ENCODE assay signal across 8 cellular contexts in the genomic region with DNA sequence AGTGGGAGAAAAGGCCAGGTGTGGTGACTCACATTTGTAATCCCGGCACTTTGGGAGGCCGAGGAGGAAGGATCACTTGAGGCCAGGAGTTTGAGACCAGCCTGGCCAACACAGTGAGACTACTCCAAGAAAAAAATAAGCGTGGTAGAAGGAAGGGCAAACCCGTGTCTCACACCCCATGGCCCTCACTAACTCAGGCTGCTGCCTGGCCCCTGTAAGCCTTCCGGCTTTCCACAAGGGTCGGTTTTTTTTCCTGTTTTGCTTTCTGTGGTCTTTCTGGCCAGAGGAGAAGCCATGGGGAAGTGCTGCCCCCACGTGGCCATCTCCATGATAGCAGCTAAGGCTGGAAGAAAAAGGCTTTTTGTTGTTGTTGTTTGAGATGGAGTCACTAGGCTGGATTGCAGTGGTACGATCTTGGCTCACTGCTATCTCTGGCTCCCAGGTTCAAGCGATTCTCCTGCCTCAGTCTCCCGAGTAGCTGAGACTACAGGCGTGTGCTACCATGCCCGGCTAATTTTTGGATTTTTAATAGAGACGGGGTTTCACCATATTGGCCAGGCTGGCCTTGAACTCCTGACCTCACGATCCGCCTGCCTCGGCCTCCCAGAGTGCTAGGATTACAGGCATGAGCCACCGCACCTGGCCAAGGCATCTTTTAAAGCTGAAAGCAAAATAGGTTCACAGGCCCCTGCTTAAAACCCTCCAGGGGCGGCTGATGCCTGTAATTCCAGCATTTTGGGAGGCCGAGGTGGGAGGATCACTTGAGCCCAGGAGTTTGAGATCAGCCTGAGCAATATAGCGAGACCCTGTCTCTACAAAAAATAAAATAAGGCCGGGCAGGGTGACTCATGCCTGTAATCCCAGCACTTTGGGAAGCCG. TPM values are rescaled to one million over a fixed set of nuclear protein-coding genes. Genes with fewer than 3 reads are reported as not detected.
DNase-seq lines count a peak whose midpoint lies in the region; ATAC-seq and FAIRE-seq lines count a peak whose summit lies in the region.

No MANE protein-coding gene starts in this region.

- H4K91ac ChIP-seq in neuronal stem cell (ENCODE audit: low read depth, low read length, poor library complexity): no peak overlapping the region

- H4K8ac ChIP-seq in neuronal stem cell (ENCODE audit: low read depth, low read length): no peak overlapping the region

- H3K9ac ChIP-seq in neuronal stem cell (ENCODE audit: low read depth, low read length, poor library complexity): no peak overlapping the region

- H3K9me3 ChIP-seq in neuronal stem cell (replicated peaks in 1 of 2; ENCODE audit: control insufficient read depth in 2 of 2, insufficient read depth in 1 of 2, low read depth in 1 of 2, low read length in 2 of 2): peaks cover 0 to 1% of the 10 kb centered on the region in 2 donors

- no peak for FAIRE-seq in RCC 7860 (lab: Jason Lieb, UNC)

- H3K18ac ChIP-seq in neuronal stem cell (ENCODE audit: low read length): no peak overlapping the region

- peaks cover 3% of the 10 kb centered on the region for H3K36me3 Mint-ChIP-seq in IgD-negative memory B cell
- no peaks in the 10 kb centered on the region for H3K36me3 Mint-ChIP-seq in activated T-helper 1 cell treated with anti-CD3 and anti-CD28 coated beads, Interleukin-12 subunit alpha, Interleukin-12 subunit beta, Interleukin-2, Interleukin-4 antibody, amounts not matched to agents 30 ng/mL and 10 ng/mL and 1 ng/mL, durations not matched to agents 14 hours and 24 hours and 36 hours (ENCODE audit: low read depth)

- H3K4me3 Mint-ChIP-seq in IgD-negative memory B cell: peak overlapping the region in 3 of 4 donors; percentile 48 to 91 (median 89)
- H3K4me3 Mint-ChIP-seq in activated T-helper 1 cell treated with anti-CD3 and anti-CD28 coated beads, Interleukin-12 subunit alpha, Interleukin-12 subunit beta, Interleukin-2, Interleukin-4 antibody, amounts not matched to agents 30 ng/mL and 10 ng/mL and 1 ng/mL, durations not matched to agents 14 hours and 24 hours and 36 hours: no peak overlapping the region

- no peak overlapping the region for H2BK12ac ChIP-seq in neuronal stem cell (ENCODE audit: low read length)

- no peak overlapping the region for H3K23ac ChIP-seq in neuronal stem cell (ENCODE audit: low read depth, low read length, poor library complexity)

- H2BK120ac ChIP-seq in neuronal stem cell (ENCODE audit: low read depth, low read length): no peak overlapping the region

- H3K27ac Mint-ChIP-seq in IgD-negative memory B cell: peak overlapping the region; percentile 93 to 94 (median 94)
- no peak overlapping the region for H3K27ac Mint-ChIP-seq in activated T-helper 1 cell treated with anti-CD3 and anti-CD28 coated beads, Interleukin-12 subunit alpha, Interleukin-12 subunit beta, Interleukin-2, Interleukin-4 antibody, amounts not matched to agents 30 ng/mL and 10 ng/mL and 1 ng/mL, durations not matched to agents 14 hours and 24 hours and 36 hours

- no peak overlapping the region for H3K14ac ChIP-seq in neuronal stem cell (ENCODE audit: low read length)

- H2BK5ac ChIP-seq in neuronal stem cell (ENCODE audit: low read length): no peak overlapping the region

- no CpG with 5 or more reads among the region's 22 CpGs for WGBS in neuronal stem cell (ENCODE audit: extremely low coverage in 2 of 2, insufficient read length in 2 of 2, insufficient replicate concordance in 1 of 2), 2 donors

- peak overlapping the region; percentile 79 for H2AFZ ChIP-seq in neuronal stem cell (ENCODE audit: low read length)

- no peaks in the 10 kb centered on the region for H3K79me1 ChIP-seq in neuronal stem cell (ENCODE audit: low read depth, low read length)

- no peak overlapping the region for H2AK5ac ChIP-seq in neuronal stem cell (ENCODE audit: low read depth, low read length)

- H3K4me1 Mint-ChIP-seq in IgD-negative memory B cell: peaks cover 43 to 72% (median 58%) of the 10 kb centered on the region in 3 donors
- H3K4me1 Mint-ChIP-seq in activated T-helper 1 cell treated with anti-CD3 and anti-CD28 coated beads, Interleukin-12 subunit alpha, Interleukin-12 subunit beta, Interleukin-2, Interleukin-4 antibody, amounts not matched to agents 30 ng/mL and 10 ng/mL and 1 ng/mL, durations not matched to agents 14 hours and 24 hours and 36 hours (ENCODE audit: low read depth): peaks cover 44% of the 10 kb centered on the region

- H2BK15ac ChIP-seq in neuronal stem cell (ENCODE audit: low read length): no peak overlapping the region

- no peaks in the 10 kb centered on the region for H3K9me3 Mint-ChIP-seq in IgD-negative memory B cell
- no peaks in the 10 kb centered on the region for H3K9me3 Mint-ChIP-seq in activated T-helper 1 cell treated with anti-CD3 and anti-CD28 coated beads, Interleukin-12 subunit alpha, Interleukin-12 subunit beta, Interleukin-2, Interleukin-4 antibody, amounts not matched to agents 30 ng/mL and 10 ng/mL and 1 ng/mL, durations not matched to agents 14 hours and 24 hours and 36 hours

- no peak overlapping the region for H3K27ac ChIP-seq in neuronal stem cell (replicated peaks; ENCODE audit: low read length)
- H3K27ac ChIP-seq in substantia nigra (ENCODE audit: low read depth, low read length, poor library complexity, severe bottlenecking): peak overlapping the region; percentile 38

- DNase-seq in COR-L47 (lab: John Stamatoyannopoulos, UW) (peak; percentile 42), RCC 7860 (ENCODE audit: low spot score) (peak; percentile 37), fibroblast of the conjunctiva (ENCODE audit: low read depth) (peak; percentile 51), neuronal stem cell (ENCODE audit: low spot score) (peak; percentile 89), substantia nigra (lab: John Stamatoyannopoulos, UW) (peak in 45 of 49 donors; percentile 16 to 87 (median 66))
- peak; percentile 70 for DNase-seq in activated T-helper 1 cell treated with anti-CD3 and anti-CD28 coated beads, Interleukin-12 subunit alpha, Interleukin-12 subunit beta, Interleukin-2, Interleukin-4 antibody, amounts not matched to agents 30 ng/mL and 10 ng/mL and 1 ng/mL, durations not matched to agents 14 hours and 24 hours and 36 hours (ENCODE audit: low spot score)

- intact Hi-C loops in activated T-helper 1 cell treated with anti-CD3 and anti-CD28 coated beads, Interleukin-12 subunit alpha, Interleukin-12 subunit beta, Interleukin-2, Interleukin-4 antibody, amounts not matched to agents 30 ng/mL and 10 ng/mL and 1 ng/mL, durations not matched to agents 14 hours and 24 hours and 36 hours (cut with micrococcal nuclease): loop anchor here (1.0 kb wide), 3 partner anchors 192 to 337 kb away; no protein-coding TSS in a partner anchor

- no peaks in the 10 kb centered on the region for H3K27me3 Mint-ChIP-seq in IgD-negative memory B cell
- peaks cover 5% of the 10 kb centered on the region for H3K27me3 Mint-ChIP-seq in activated T-helper 1 cell treated with anti-CD3 and anti-CD28 coated beads, Interleukin-12 subunit alpha, Interleukin-12 subunit beta, Interleukin-2, Interleukin-4 antibody, amounts not matched to agents 30 ng/mL and 10 ng/mL and 1 ng/mL, durations not matched to agents 14 hours and 24 hours and 36 hours (ENCODE audit: insufficient read depth)

- no peak for ATAC-seq in HG02970 (IDR thresholded peaks at IDR 0.05; ENCODE audit: low FRiP score, unreplicated experiment)

- no peak overlapping the region for H3K4ac ChIP-seq in neuronal stem cell (ENCODE audit: low read length)

- no peaks in the 10 kb centered on the region for H3K4me1 ChIP-seq in neuronal stem cell (ENCODE audit: control insufficient read depth in 2 of 2, insufficient read depth in 1 of 2, low read depth in 1 of 2, low read length in 2 of 2)

- H3K36me3 ChIP-seq in neuronal stem cell (replicated peaks in 1 of 2; ENCODE audit: control insufficient read depth in 2 of 2, insufficient read depth in 2 of 2, low read length in 2 of 2): no peaks in the 10 kb centered on the region

- H3K4me3 ChIP-seq in neuronal stem cell (ENCODE audit: low read length in 2 of 2): no peak overlapping the region

- no peak overlapping the region for H3K4me2 ChIP-seq in neuronal stem cell (ENCODE audit: insufficient read depth, low read length, poor library complexity, severe bottlenecking)

- H3K27me3 ChIP-seq in neuronal stem cell (ENCODE audit: control insufficient read depth in 3 of 3, insufficient read depth in 3 of 3, low read depth in 1 of 3, low read length in 3 of 3): peaks cover 0 to 5% (median 0%) of the 10 kb centered on the region in 3 experiments

RNA-seq across cellular contexts. Expression of a gene that starts 7.5 kb away (rescaled TPM):
- 12.6 TPM for polyA plus RNA-seq in IgD-negative memory B cell
- 29.3 and 30.5 TPM in 2 replicates for total RNA-seq in activated T-helper 1 cell treated with anti-CD3 and anti-CD28 coated beads, Interleukin-12 subunit alpha, Interleukin-12 subunit beta, Interleukin-2, Interleukin-4 antibody, amounts not matched to agents 30 ng/mL and 10 ng/mL and 1 ng/mL, durations not matched to agents 14 hours and 24 hours and 36 hours
- 15.2 TPM for polyA plus RNA-seq in neuronal stem cell (2013, experiment 1 of 2)
- polyA plus RNA-seq in neuronal stem cell (2013, experiment 2 of 2): 16.1 TPM

RNA-seq across cellular contexts. Expression of a gene that starts 47.0 kb away (rescaled TPM):
- 0.53 TPM for polyA plus RNA-seq in IgD-negative memory B cell
- 1.5 TPM in 2 replicates for total RNA-seq in activated T-helper 1 cell treated with anti-CD3 and anti-CD28 coated beads, Interleukin-12 subunit alpha, Interleukin-12 subunit beta, Interleukin-2, Interleukin-4 antibody, amounts not matched to agents 30 ng/mL and 10 ng/mL and 1 ng/mL, durations not matched to agents 14 hours and 24 hours and 36 hours
- polyA plus RNA-seq in neuronal stem cell (2013, experiment 1 of 2): 5.0 TPM
- polyA plus RNA-seq in neuronal stem cell (2013, experiment 2 of 2): 5.4 TPM

Comparison
In these comparisons a context has a peak if more than half of its experiments do, and no peak if none do; other contexts are left out.
1. DNase-seq: peak in every context shown above with its lines; median percentile 89 in neuronal stem cell; 70 in activated T-helper 1 cell treated with anti-CD3 and anti-CD28 coated beads, Interleukin-12 subunit alpha, Interleukin-12 subunit beta, Interleukin-2, Interleukin-4 antibody, amounts not matched to agents 30 ng/mL and 10 ng/mL and 1 ng/mL, durations not matched to agents 14 hours and 24 hours and 36 hours; 66 in substantia nigra; 51 in fibroblast of the conjunctiva; 42 in COR-L47; 37 in RCC 7860.